In genomic region chr6:126054258-126054702, GRCh38 we compare ENCODE assay signal across 14 cellular contexts.
DNase-seq lines count a peak whose midpoint lies in the region; ATAC-seq, FAIRE-seq and TF ChIP-seq lines count a peak whose summit lies in the region.
"Had no signal": no experiment of that assay in that cellular context is flagged by ENCODE, and none has a peak within 500 bp of the region (broad histone marks: within the 10 kb centered on the region; RNA-seq: fewer than 3 reads in every experiment).

No MANE protein-coding gene starts in this region.

- H2AK5ac ChIP-seq in mesendoderm (ENCODE audit: low read length) = no peak overlapping the region

- H2BK120ac ChIP-seq in mesendoderm (ENCODE audit: low read depth, low read length) = no peak overlapping the region

- H3K27me3 ChIP-seq in K562 (ENCODE audit: control insufficient read depth in 2 of 2, insufficient read depth in 2 of 2, low read length in 2 of 2) (no peaks in the 10 kb centered on the region), mesendoderm (ENCODE audit: insufficient read depth, low read length, poor library complexity) (no peaks in the 10 kb centered on the region)

- peak; percentile 74 for TF ChIP-seq EP300 in K562 (IDR thresholded peaks at IDR 0.05; ENCODE audit: low read length)

- H4K8ac ChIP-seq in mesendoderm (ENCODE audit: low read depth, low read length) = no peak overlapping the region

- POLR2A ChIA-PET in K562 (lab: Yijun Ruan, JAX) = interaction anchor here (0.5 to 6.2 kb wide), 5 partner anchors 9 to 243 kb away, joined by 3 to 40 read pairs (median 3); no protein-coding TSS in a partner anchor

- intact Hi-C loops in K562 (cut with micrococcal nuclease) = loop anchor here (2.0 to 5.0 kb wide), 2 partner anchors 65 to 118 kb away; no protein-coding TSS in a partner anchor

- H2AFZ ChIP-seq in K562 (ENCODE audit: low read depth, low read length) = no peak overlapping the region

- in situ Hi-C loops in G401 (cut with HindIII; ENCODE audit: low sequenced_read_pairs) (no loop called here), K562 (cut with MboI) (no loop called here)

- no peaks in the 10 kb centered on the region for H3K9me1 ChIP-seq in K562 (ENCODE audit: control insufficient read depth, insufficient read depth, low read length)

- H2BK15ac ChIP-seq in mesendoderm (replicated peaks; ENCODE audit: low read depth) = no peak overlapping the region

- H4K20me1 ChIP-seq in K562 (replicated peaks; ENCODE audit: control insufficient read depth, insufficient read depth, low read length) = no peaks in the 10 kb centered on the region

- H3K4me3 ChIP-seq in K562 (no peak overlapping the region), mesendoderm (ENCODE audit: low read length) (no peak overlapping the region)

- CTCF ChIA-PET in K562 (lab: Yijun Ruan, JAX; ENCODE audit: low intra/inter-chr PET ratio) = no interaction called here

- TF ChIP-seq CTCF in K562 (IDR thresholded peaks at IDR 0.05 in 2 of 3, conservative IDR thresholded peaks at IDR 0.05 in 1 of 3; ENCODE audit: insufficient read depth in 2 of 3, low read depth in 1 of 3, low read length in 3 of 3) = no peak

- H3K36me3 ChIP-seq in K562 (ENCODE audit: control insufficient read depth, insufficient read depth, low read length) (peaks cover 14% of the 10 kb centered on the region; the same call in 1 of the 3 replicates), mesendoderm (ENCODE audit: control insufficient read depth, insufficient read depth, low read length) (peaks cover 5% of the 10 kb centered on the region)

- BruUV-seq in K562 (replicated peaks; lab: Mats Ljungman, UMichigan) = no TSS peak

- no peak overlapping the region for H3K4ac ChIP-seq in mesendoderm (ENCODE audit: low read depth, low read length)

- H3K4me1 ChIP-seq in K562 (replicated peaks in 1 of 2; ENCODE audit: control insufficient read depth in 2 of 2, insufficient read depth in 2 of 2, low read length in 2 of 2) (peaks cover 9 to 61% of the 10 kb centered on the region in 2 experiments), mesendoderm (ENCODE audit: control insufficient read depth, low read depth, low read length) (no peaks in the 10 kb centered on the region)

- H3K56ac ChIP-seq in mesendoderm (ENCODE audit: low read length) = no peak overlapping the region

- H3K79me2 ChIP-seq in K562 (ENCODE audit: control insufficient read depth, insufficient read depth, low read length) (no peaks in the 10 kb centered on the region), mesendoderm (ENCODE audit: control insufficient read depth, insufficient read depth, low read length) (no peaks in the 10 kb centered on the region)

- peak in 1 of 2 experiments; percentile 26; a peak in 2 of 4 replicates for TF ChIP-seq RAD21 in K562 (CRISPR knock-in tag; conservative IDR thresholded peaks at IDR 0.05 in 1 of 2, IDR thresholded peaks at IDR 0.05 in 1 of 2)

- no peak overlapping the region for H3K23ac ChIP-seq in mesendoderm (ENCODE audit: low read length)

- H3K4me2 ChIP-seq in K562 (ENCODE audit: insufficient read depth, low read length) (peak overlapping the region; percentile 14; the same call in 1 of the 2 replicates), mesendoderm (ENCODE audit: low read length) (no peak overlapping the region)

- no peak overlapping the region for H4K5ac ChIP-seq in mesendoderm (ENCODE audit: low read length)

- TF ChIP-seq POLR2A in K562 (conservative IDR thresholded peaks at IDR 0.05) = no peak

- no peaks in the 10 kb centered on the region for H3K79me1 ChIP-seq in mesendoderm (ENCODE audit: low read length)

- H3K9ac ChIP-seq in K562 (ENCODE audit: insufficient read depth in 1 of 2, low read depth in 2 of 2, low read length in 2 of 2) = no peak overlapping the region; a peak in 1 of 4 replicates
- no peak overlapping the region for H3K9ac ChIP-seq in mesendoderm (ENCODE audit: low read length)

- peak overlapping the region; percentile 66; the same call in 2 of the 3 replicates for H3K27ac ChIP-seq in K562 (ENCODE audit: extremely low read depth, low read depth, low read length)
- H3K27ac ChIP-seq in mesendoderm (ENCODE audit: low read depth, low read length) = no peak overlapping the region
- no peak overlapping the region for H3K27ac ChIP-seq in caudate nucleus (ENCODE audit: low read depth, low read length)

- no peak overlapping the region for H2BK5ac ChIP-seq in mesendoderm (ENCODE audit: low read length)

- WGBS in K562 (ENCODE audit: insufficient coverage, low coverage, missing lambda C conversion rate) = 2% methylated on average over 4 of the region's 4 CpGs
- no CpG with 5 or more reads among the region's 4 CpGs for WGBS in mesendoderm (ENCODE audit: extremely low coverage, insufficient coverage, low lambda C conversion rate)

- peak; percentile 5 for DNase-seq in G401 (ENCODE audit: low spot score)
- peak; percentile 57 for DNase-seq in NCI-H2227 (lab: John Stamatoyannopoulos, UW; ENCODE audit: unreplicated experiment)
- DNase-seq in K562 (ENCODE audit: extremely low read depth in 1 of 4, low spot score in 3 of 4) = peak in 3 of 4 experiments; percentile 16 to 79 (median 40)
- DNase-seq in mesendoderm = peak; percentile 33
- DNase-seq in NCI-H1105 (lab: John Stamatoyannopoulos, UW) = no peak
- no peak for DNase-seq in D341Med (ENCODE audit: low spot score)
- DNase-seq in activated CD4-positive, alpha-beta T cell treated with anti-CD3 and anti-CD28 coated beads, Interleukin-2, amount 50 U/mL, for 1 hour = no peak
- DNase-seq in caudate nucleus (lab: John Stamatoyannopoulos, UW) = no peak
- DNase-seq: activated naive CD8-positive, alpha-beta T cell treated with anti-CD3 and anti-CD28 coated beads for 36 hours; CD4-positive, alpha-beta T cell; head of caudate nucleus; NCI-H1092 treated with DMSO at 0.1 percent for 48 hours; stimulated activated CD4-positive, alpha-beta T cell treated with anti-CD3 and anti-CD28 coated beads, Interleukin-4, amount 100 ng/mL, for 4 hours; stimulated activated naive CD8-positive, alpha-beta T cell treated with anti-CD3 and anti-CD28 coated beads, Interleukin-15, amount 100 ng/mL, for 72 hours had no signal

- FAIRE-seq in K562 (lab: Jason Lieb, UNC) = peak; percentile 89

- peak; percentile 76 for ATAC-seq in K562
- ATAC-seq: stimulated activated naive CD8-positive, alpha-beta T cell treated with anti-CD3 and anti-CD28 coated beads, Interleukin-15, amount 100 ng/mL, for 72 hours had no signal

- no peak overlapping the region for H3K18ac ChIP-seq in mesendoderm (ENCODE audit: low read length)

- no peaks in the 10 kb centered on the region for H3K9me3 ChIP-seq in K562 (replicated peaks; ENCODE audit: control insufficient read depth, insufficient read depth, low read depth, low read length)

TF ChIP-seq in K562, 482 proteins besides CTCF, POLR2A, EP300 and RAD21 (continues in another document):
- TF ChIP-seq BACH1 (tag; IDR thresholded peaks at IDR 0.05) = 0 out of 2 replicates have a peak, but pooled peaks have one; percentile 13
- no peak for TF ChIP-seq ZNF140 (CRISPR knock-in tag; IDR thresholded peaks at IDR 0.05)
- no peak for TF ChIP-seq FOXK1 (CRISPR knock-in tag; IDR thresholded peaks at IDR 0.05; ENCODE audit: borderline replicate concordance)
- no peak for TF ChIP-seq XRCC4 (IDR thresholded peaks at IDR 0.05; ENCODE audit: extremely low read depth, insufficient read depth, insufficient read length)
- no peak for TF ChIP-seq ZNF324 (CRISPR knock-in tag; IDR thresholded peaks at IDR 0.05)
- no peak for TF ChIP-seq PTRF (tag; IDR thresholded peaks at IDR 0.05)
- TF ChIP-seq ZNF212 (CRISPR knock-in tag; IDR thresholded peaks at IDR 0.05) = no peak
- TF ChIP-seq CCNT2 (IDR thresholded peaks at IDR 0.05; ENCODE audit: borderline replicate concordance, extremely low read depth, insufficient read length, low read depth, low read length) = peak; percentile 61
- no peak for TF ChIP-seq PHF21A (IDR thresholded peaks at IDR 0.05; ENCODE audit: borderline replicate concordance, low read depth)
- TF ChIP-seq ZKSCAN8 (CRISPR knock-in tag; IDR thresholded peaks at IDR 0.05) = 0 out of 2 replicates have a peak, but pooled peaks have one; percentile 26
- TF ChIP-seq SMAD2 (IDR thresholded peaks at IDR 0.05; ENCODE audit: low read depth, low read length) = no peak
- TF ChIP-seq TCF15 (CRISPR knock-in tag; IDR thresholded peaks at IDR 0.05) = no peak
- no peak for TF ChIP-seq ZNF764 (CRISPR knock-in tag; IDR thresholded peaks at IDR 0.05; ENCODE audit: low read depth)
- no peak for TF ChIP-seq MXD1 (CRISPR knock-in tag; IDR thresholded peaks at IDR 0.05; ENCODE audit: borderline replicate concordance, poor library complexity, severe bottlenecking)
- no peak for TF ChIP-seq ZNF277 (CRISPR knock-in tag; IDR thresholded peaks at IDR 0.05; ENCODE audit: borderline replicate concordance)
- peak; percentile 45 for TF ChIP-seq NEUROD1 (IDR thresholded peaks at IDR 0.05; ENCODE audit: borderline replicate concordance, low read depth, low read length, partially characterized antibody)
- TF ChIP-seq PRPF4 (IDR thresholded peaks at IDR 0.05; ENCODE audit: insufficient read depth, low read depth, low read length, poor library complexity, severe bottlenecking) = no peak

Comparison
In these comparisons a context has a peak if more than half of its experiments do, and no peak if none do; other contexts are left out.
1. DNase-seq: peak in G401 (single experiment), NCI-H2227 (single experiment), K562 (3 of 4) and mesendoderm (single experiment); none in NCI-H1105 (single experiment), D341Med (single experiment), activated CD4-positive, alpha-beta T cell treated with anti-CD3 and anti-CD28 coated beads, Interleukin-2, amount 50 U/mL, for 1 hour (single experiment) and caudate nucleus (0 of 61).